9 cellular contexts compared by ENCODE assay signal in genomic region chr4:47839259-47839658, GRCh38. TPM values are rescaled to one million over a fixed set of nuclear protein-coding genes. Genes with fewer than 3 reads are reported as not detected.
DNase-seq lines count a peak whose midpoint lies in the region; ATAC-seq, FAIRE-seq and TF ChIP-seq lines count a peak whose summit lies in the region.
"Had no signal": no experiment of that assay in that cellular context is flagged by ENCODE, and none has a peak within 500 bp of the region (broad histone marks: within the 10 kb centered on the region; RNA-seq: fewer than 3 reads in every experiment).

No MANE protein-coding gene starts in this region.

- peaks cover 7% of the 10 kb centered on the region for H3K36me3 Mint-ChIP-seq in activated CD4-positive, alpha-beta T cell treated with anti-CD3 and anti-CD28 coated beads for 36 hours (ENCODE audit: low read depth)
- peaks cover 7% of the 10 kb centered on the region for H3K36me3 Mint-ChIP-seq in neural progenitor cell

- in situ Hi-C loops in gastrocnemius medialis (cut with MboI; ENCODE audit: low sequenced_read_pairs in 4 of 4), result loop anchor here in 1 of 4 donors (25.0 kb wide), 1 partner anchor 152 kb away; no protein-coding TSS in a partner anchor

- no TSS peak for BruUV-seq in PC-9 (replicated peaks; lab: Mats Ljungman, UMichigan)

- H3K4me1 Mint-ChIP-seq in activated CD4-positive, alpha-beta T cell treated with anti-CD3 and anti-CD28 coated beads for 36 hours, result peaks cover 26% of the 10 kb centered on the region
- H3K4me1 Mint-ChIP-seq in neural progenitor cell, result peaks cover 16% of the 10 kb centered on the region

- H3K9me3 ChIP-seq in neural progenitor cell (ENCODE audit: low read depth) (no peaks in the 10 kb centered on the region), PC-9 (ENCODE audit: insufficient read depth, low read depth) (no peaks in the 10 kb centered on the region), gastrocnemius medialis (no peaks in the 10 kb centered on the region)

- no peak for FAIRE-seq in bronchial epithelial cell (lab: Jason Lieb, UNC)

- no peak for TF ChIP-seq POLR2A in gastrocnemius medialis (IDR thresholded peaks at IDR 0.05)

- H4K20me1 ChIP-seq in neural progenitor cell (ENCODE audit: low read depth) (peaks cover 22% of the 10 kb centered on the region), PC-9 (ENCODE audit: insufficient read depth) (no peaks in the 10 kb centered on the region)

- peaks cover 4% of the 10 kb centered on the region for H3K4me1 ChIP-seq in neural progenitor cell
- no peaks in the 10 kb centered on the region; the same call in 1 of the 2 replicates for H3K4me1 ChIP-seq in PC-9 (replicated peaks; ENCODE audit: insufficient read depth)
- H3K4me1 ChIP-seq in gastrocnemius medialis, result peaks cover 18 to 21% of the 10 kb centered on the region in 2 donors

- no peak overlapping the region for H3K9ac ChIP-seq in neural progenitor cell

- H3F3A ChIP-seq in neural progenitor cell (ENCODE audit: low read depth), result peaks cover 21% of the 10 kb centered on the region
- peaks cover 7% of the 10 kb centered on the region; the same call in 1 of the 2 replicates for H3F3A ChIP-seq in PC-9 (ENCODE audit: insufficient read depth, low read depth)

- H3K27me3 Mint-ChIP-seq in activated CD4-positive, alpha-beta T cell treated with anti-CD3 and anti-CD28 coated beads for 36 hours, result peaks cover 2% of the 10 kb centered on the region
- peaks cover 10% of the 10 kb centered on the region for H3K27me3 Mint-ChIP-seq in neural progenitor cell (ENCODE audit: insufficient read depth, low read depth)

- peak; percentile 89 for ATAC-seq in activated CD4-positive, alpha-beta T cell treated with anti-CD3 and anti-CD28 coated beads for 36 hours
- ATAC-seq in GM21825 (IDR thresholded peaks at IDR 0.05; ENCODE audit: unreplicated experiment), result peak; percentile 61
- no peak for ATAC-seq in gastrocnemius medialis

- H3K9me2 ChIP-seq in PC-9 (ENCODE audit: insufficient read depth), result no peaks in the 10 kb centered on the region

- POLR2A ChIA-PET in activated CD4-positive, alpha-beta T cell treated with anti-CD3 and anti-CD28 coated beads for 36 hours (lab: Charles Lee), result no interaction called here
- POLR2A ChIA-PET in PC-9 (lab: Charles Lee; ENCODE audit: unreplicated experiment), result no interaction called here

- no peak overlapping the region for H3K4me2 ChIP-seq in neural progenitor cell
- H3K4me2 ChIP-seq in PC-9, result no peak overlapping the region

- H3K4me3 ChIP-seq in LNCaP clone FGC (ENCODE audit: low read depth, low read length) (no peak overlapping the region), bronchial epithelial cell (ENCODE audit: low read depth, low read length) (no peak overlapping the region), neural progenitor cell (no peak overlapping the region), PC-9 (no peak overlapping the region), gastrocnemius medialis (no peak overlapping the region)

- no peak overlapping the region for H3K27ac Mint-ChIP-seq in activated CD4-positive, alpha-beta T cell treated with anti-CD3 and anti-CD28 coated beads for 36 hours
- H3K27ac Mint-ChIP-seq in neural progenitor cell, result no peak overlapping the region
- H3K27ac Mint-ChIP-seq: activated naive CD4-positive, alpha-beta T cell treated with anti-CD3 and anti-CD28 coated beads, Interleukin-2, amount 50 U/mL, for 24 hours had no signal

- CTCF ChIA-PET in activated CD4-positive, alpha-beta T cell treated with anti-CD3 and anti-CD28 coated beads for 36 hours (lab: Charles Lee), result interaction anchor here (0.6 to 2.8 kb wide), 17 partner anchors 9 to 291 kb away, joined by 3 to 20 read pairs (median 4); no protein-coding TSS in a partner anchor
- CTCF ChIA-PET in PC-9 (lab: Charles Lee), result interaction anchor here (0.6 kb wide), 1 partner anchor 556 kb away, joined by 3 read pairs; no protein-coding TSS in a partner anchor

- H3K79me2 ChIP-seq in neural progenitor cell (ENCODE audit: low read depth) (no peaks in the 10 kb centered on the region), PC-9 (ENCODE audit: low read depth) (no peaks in the 10 kb centered on the region)

- H3K27me3 ChIP-seq in bronchial epithelial cell (ENCODE audit: control insufficient read depth, insufficient read depth, low read length) (no peaks in the 10 kb centered on the region), neural progenitor cell (peaks cover 38% of the 10 kb centered on the region), PC-9 (ENCODE audit: insufficient read depth, low read depth) (no peaks in the 10 kb centered on the region), gastrocnemius medialis (peaks cover 4 to 11% (median 7%) of the 10 kb centered on the region in 3 donors)

- H3K36me3 ChIP-seq in bronchial epithelial cell (ENCODE audit: control insufficient read depth, insufficient read depth, low read length) (peaks cover 2% of the 10 kb centered on the region), neural progenitor cell (no peaks in the 10 kb centered on the region), PC-9 (ENCODE audit: low read depth) (0 out of 2 replicates have a peak, but pooled peaks cover 10% of the 10 kb centered on the region), gastrocnemius medialis (no peaks in the 10 kb centered on the region)

- H3K9me3 Mint-ChIP-seq in activated CD4-positive, alpha-beta T cell treated with anti-CD3 and anti-CD28 coated beads for 36 hours (ENCODE audit: low read depth), result no peaks in the 10 kb centered on the region
- peaks cover under 1% of the 10 kb centered on the region for H3K9me3 Mint-ChIP-seq in neural progenitor cell
- H3K9me3 Mint-ChIP-seq: activated naive CD4-positive, alpha-beta T cell treated with anti-CD3 and anti-CD28 coated beads, Interleukin-2, amount 50 U/mL, for 24 hours had no signal

- H3K27ac ChIP-seq in neural progenitor cell, result no peak overlapping the region
- no peak overlapping the region for H3K27ac ChIP-seq in PC-9
- no peak overlapping the region for H3K27ac ChIP-seq in gastrocnemius medialis

- intact Hi-C loops in activated CD4-positive, alpha-beta T cell treated with anti-CD3 and anti-CD28 coated beads for 36 hours (cut with DNase I, micrococcal nuclease), result loop anchor here (1.0 to 10.0 kb wide), 10 partner anchors 36 to 430 kb away; partner anchors contain the start of genes NFXL1 (in 1 of the 2), TEC (in 1 of the 2) and TXK (in 1 of the 2)
- intact Hi-C loops in PC-9 (cut with micrococcal nuclease; ENCODE audit: unreplicated experiment), result loop anchor here (5.0 kb wide), 2 partner anchors 152 to 172 kb away; no protein-coding TSS in a partner anchor
- intact Hi-C loops in gastrocnemius medialis (cut with DNase I; ENCODE audit: low total_unique reads), result loop anchor here (5.0 kb wide), 1 partner anchor 132 kb away; no protein-coding TSS in a partner anchor

- peak; percentile 59 for TF ChIP-seq CTCF in LNCaP clone FGC (IDR thresholded peaks at IDR 0.05; ENCODE audit: control insufficient read depth, extremely low read depth, insufficient read depth)
- TF ChIP-seq CTCF in bronchial epithelial cell (IDR thresholded peaks at IDR 0.05; ENCODE audit: insufficient read depth, low read length, severe bottlenecking), result peak; percentile 21
- peak; percentile 30 for TF ChIP-seq CTCF in neural progenitor cell (IDR thresholded peaks at IDR 0.05)
- no peak for TF ChIP-seq CTCF in PC-9 (conservative IDR thresholded peaks at IDR 0.05)
- TF ChIP-seq CTCF in gastrocnemius medialis (IDR thresholded peaks at IDR 0.05 in 4 of 5, conservative IDR thresholded peaks at IDR 0.05 in 1 of 5), result no peak

- H2AFZ ChIP-seq in neural progenitor cell (replicated peaks) (no peak overlapping the region), PC-9 (no peak overlapping the region)

- H3K4me3 Mint-ChIP-seq in activated CD4-positive, alpha-beta T cell treated with anti-CD3 and anti-CD28 coated beads for 36 hours, result no peak overlapping the region
- H3K4me3 Mint-ChIP-seq in neural progenitor cell, result no peak overlapping the region
- H3K4me3 Mint-ChIP-seq: activated naive CD4-positive, alpha-beta T cell treated with anti-CD3 and anti-CD28 coated beads, Interleukin-2, amount 50 U/mL, for 24 hours had no signal

- DNase-seq in activated CD4-positive, alpha-beta T cell treated with anti-CD3 and anti-CD28 coated beads for 36 hours, result peak; percentile 81
- DNase-seq in activated CD4-positive, alpha-beta T cell treated with anti-CD3 and anti-CD28 coated beads, Interleukin-2, amount 50 U/mL, for 1 hour, result no peak
- DNase-seq in LNCaP clone FGC (ENCODE audit: low read depth), result no peak
- DNase-seq in bronchial epithelial cell (ENCODE audit: low read depth), result no peak
- no peak for DNase-seq in neural progenitor cell (ENCODE audit: low spot score)
- no peak for DNase-seq in PC-9
- no peak for DNase-seq in gastrocnemius medialis

RNA-seq across cellular contexts. Expression of gene CORIN, which starts 1.4 kb away (rescaled TPM):
- total RNA-seq in activated CD4-positive, alpha-beta T cell treated with anti-CD3 and anti-CD28 coated beads for 36 hours, result not detected
- total RNA-seq in bronchial epithelial cell (0.26 and 0.38 TPM in 2 replicates), neural progenitor cell (ENCODE audit: low replicate concordance) (0.12 TPM in 1 of 2 replicates, not detected in the other), PC-9 (2021) (not detected in 2 replicates), gastrocnemius medialis (under 1 TPM in 2 of 4 donors, not detected in 2; 0.49 to 0.70 TPM)

Comparison
In these comparisons a context has a peak if more than half of its experiments do, and no peak if none do; other contexts are left out.
1. ATAC-seq: peak in activated CD4-positive, alpha-beta T cell treated with anti-CD3 and anti-CD28 coated beads for 36 hours (single experiment) and GM21825 (single experiment); none in gastrocnemius medialis (0 of 2).
2. CTCF ChIP-seq: peak in LNCaP clone FGC (single experiment), bronchial epithelial cell (single experiment) and neural progenitor cell (single experiment); none in PC-9 (single experiment) and gastrocnemius medialis (0 of 5).